Comparison of ENCODE assay signal across 1 cellular context in the genomic region with DNA sequence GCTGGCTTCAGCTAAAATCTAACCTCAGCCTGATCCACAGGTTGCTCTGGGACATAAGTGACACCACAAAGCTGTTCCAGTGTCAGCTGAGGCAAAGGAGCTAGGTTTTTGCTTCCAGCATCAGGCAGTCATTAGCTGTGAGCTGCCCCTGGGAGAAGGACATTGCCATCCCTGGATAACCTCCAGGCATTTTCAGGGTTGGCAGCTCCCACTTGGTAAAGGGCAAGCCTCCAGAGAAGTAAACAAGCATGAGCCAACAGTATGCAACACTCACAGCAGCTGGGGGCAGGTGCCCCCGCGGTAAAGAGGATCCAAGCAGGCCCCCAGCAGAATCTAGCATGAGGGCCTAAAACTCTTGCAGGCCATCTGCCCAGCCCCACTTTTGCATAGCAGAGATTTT.
TF ChIP-seq lines count a peak whose summit lies in the region.

No MANE protein-coding gene starts in this region.

TF ChIP-seq in GM23338, 12 proteins besides CTCF, POLR2A, EP300 and RAD21 (continued from another document):
- TF ChIP-seq, protein P1, sequence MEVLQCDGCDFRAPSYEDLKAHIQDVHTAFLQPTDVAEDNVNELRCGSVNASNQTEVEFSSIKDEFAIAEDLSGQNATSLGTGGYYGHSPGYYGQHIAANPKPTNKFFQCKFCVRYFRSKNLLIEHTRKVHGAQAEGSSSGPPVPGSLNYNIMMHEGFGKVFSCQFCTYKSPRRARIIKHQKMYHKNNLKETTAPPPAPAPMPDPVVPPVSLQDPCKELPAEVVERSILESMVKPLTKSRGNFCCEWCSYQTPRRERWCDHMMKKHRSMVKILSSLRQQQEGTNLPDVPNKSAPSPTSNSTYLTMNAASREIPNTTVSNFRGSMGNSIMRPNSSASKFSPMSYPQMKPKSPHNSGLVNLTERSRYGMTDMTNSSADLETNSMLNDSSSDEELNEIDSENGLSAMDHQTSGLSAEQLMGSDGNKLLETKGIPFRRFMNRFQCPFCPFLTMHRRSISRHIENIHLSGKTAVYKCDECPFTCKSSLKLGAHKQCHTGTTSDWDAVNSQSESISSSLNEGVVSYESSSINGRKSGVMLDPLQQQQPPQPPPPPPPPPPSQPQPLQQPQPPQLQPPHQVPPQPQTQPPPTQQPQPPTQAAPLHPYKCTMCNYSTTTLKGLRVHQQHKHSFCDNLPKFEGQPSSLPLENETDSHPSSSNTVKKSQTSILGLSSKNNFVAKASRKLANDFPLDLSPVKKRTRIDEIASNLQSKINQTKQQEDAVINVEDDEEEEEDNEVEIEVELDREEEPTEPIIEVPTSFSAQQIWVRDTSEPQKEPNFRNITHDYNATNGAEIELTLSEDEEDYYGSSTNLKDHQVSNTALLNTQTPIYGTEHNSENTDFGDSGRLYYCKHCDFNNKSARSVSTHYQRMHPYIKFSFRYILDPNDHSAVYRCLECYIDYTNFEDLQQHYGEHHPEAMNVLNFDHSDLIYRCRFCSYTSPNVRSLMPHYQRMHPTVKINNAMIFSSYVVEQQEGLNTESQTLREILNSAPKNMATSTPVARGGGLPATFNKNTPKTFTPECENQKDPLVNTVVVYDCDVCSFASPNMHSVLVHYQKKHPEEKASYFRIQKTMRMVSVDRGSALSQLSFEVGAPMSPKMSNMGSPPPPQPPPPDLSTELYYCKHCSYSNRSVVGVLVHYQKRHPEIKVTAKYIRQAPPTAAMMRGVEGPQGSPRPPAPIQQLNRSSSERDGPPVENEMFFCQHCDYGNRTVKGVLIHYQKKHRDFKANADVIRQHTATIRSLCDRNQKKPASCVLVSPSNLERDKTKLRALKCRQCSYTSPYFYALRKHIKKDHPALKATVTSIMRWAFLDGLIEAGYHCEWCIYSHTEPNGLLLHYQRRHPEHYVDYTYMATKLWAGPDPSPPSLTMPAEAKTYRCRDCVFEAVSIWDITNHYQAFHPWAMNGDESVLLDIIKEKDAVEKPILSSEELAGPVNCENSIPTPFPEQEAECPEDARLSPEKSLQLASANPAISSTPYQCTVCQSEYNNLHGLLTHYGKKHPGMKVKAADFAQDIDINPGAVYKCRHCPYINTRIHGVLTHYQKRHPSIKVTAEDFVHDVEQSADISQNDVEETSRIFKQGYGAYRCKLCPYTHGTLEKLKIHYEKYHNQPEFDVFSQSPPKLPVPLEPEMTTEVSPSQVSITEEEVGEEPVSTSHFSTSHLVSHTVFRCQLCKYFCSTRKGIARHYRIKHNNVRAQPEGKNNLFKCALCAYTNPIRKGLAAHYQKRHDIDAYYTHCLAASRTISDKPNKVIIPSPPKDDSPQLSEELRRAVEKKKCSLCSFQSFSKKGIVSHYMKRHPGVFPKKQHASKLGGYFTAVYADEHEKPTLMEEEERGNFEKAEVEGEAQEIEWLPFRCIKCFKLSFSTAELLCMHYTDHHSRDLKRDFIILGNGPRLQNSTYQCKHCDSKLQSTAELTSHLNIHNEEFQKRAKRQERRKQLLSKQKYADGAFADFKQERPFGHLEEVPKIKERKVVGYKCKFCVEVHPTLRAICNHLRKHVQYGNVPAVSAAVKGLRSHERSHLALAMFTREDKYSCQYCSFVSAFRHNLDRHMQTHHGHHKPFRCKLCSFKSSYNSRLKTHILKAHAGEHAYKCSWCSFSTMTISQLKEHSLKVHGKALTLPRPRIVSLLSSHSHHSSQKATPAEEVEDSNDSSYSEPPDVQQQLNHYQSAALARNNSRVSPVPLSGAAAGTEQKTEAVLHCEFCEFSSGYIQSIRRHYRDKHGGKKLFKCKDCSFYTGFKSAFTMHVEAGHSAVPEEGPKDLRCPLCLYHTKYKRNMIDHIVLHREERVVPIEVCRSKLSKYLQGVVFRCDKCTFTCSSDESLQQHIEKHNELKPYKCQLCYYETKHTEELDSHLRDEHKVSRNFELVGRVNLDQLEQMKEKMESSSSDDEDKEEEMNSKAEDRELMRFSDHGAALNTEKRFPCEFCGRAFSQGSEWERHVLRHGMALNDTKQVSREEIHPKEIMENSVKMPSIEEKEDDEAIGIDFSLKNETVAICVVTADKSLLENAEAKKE (CRISPR knock-in tag; IDR thresholded peaks at IDR 0.05): no peak
- TF ChIP-seq EZH2phosphoT487 (IDR thresholded peaks at IDR 0.05; ENCODE audit: unreplicated experiment) (no peak), EZH2 (IDR thresholded peaks at IDR 0.05; ENCODE audit: low read depth, unreplicated experiment) (no peak)
